In the genomic region with DNA sequence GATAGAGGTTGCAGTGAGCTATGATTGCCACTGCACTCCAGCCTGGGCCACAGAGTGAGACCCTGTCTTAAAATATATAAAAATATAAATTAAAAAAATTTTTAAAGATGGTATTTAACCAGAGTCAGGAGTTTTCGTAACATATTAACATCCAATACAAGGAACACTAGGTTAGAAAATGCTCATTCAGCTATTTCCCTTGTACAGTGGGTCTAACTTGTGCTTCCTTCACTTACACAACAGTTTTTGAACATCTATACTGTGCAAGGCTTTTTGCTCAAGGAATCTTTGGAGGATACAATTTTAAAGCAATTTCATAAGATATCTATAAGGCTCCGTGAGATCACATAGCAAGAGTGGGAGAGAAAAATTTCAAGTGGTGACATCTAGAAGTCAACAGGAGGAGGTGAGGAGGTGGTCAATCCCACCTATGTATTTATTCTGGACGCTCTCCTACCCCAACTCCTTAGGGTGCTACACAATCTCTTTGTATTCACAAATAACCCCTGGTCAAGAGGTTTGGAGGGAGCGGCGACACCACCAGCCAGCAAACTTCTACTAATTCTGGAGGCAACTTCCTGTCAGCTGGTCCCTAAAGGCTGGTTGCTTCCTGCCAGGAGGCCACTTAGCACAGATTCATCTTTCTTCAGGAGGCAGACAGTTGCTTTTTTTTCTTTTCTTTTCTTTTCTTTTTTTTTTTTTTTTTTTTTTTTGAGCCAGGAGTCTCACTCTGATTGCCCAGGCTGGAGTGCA, we compare ENCODE assay signal across 17 cellular contexts. TPM values are rescaled to one million over a fixed set of nuclear protein-coding genes. Genes with fewer than 3 reads are reported as not detected.
A peak's percentile ranks its signal among the peaks of the same experiment; 100 is the strongest.
DNase-seq lines count a peak whose midpoint lies in the region; ATAC-seq and TF ChIP-seq lines count a peak whose summit lies in the region.
"Had no signal": no experiment of that assay in that cellular context is flagged by ENCODE, and none has a peak within 500 bp of the region (broad histone marks: within the 10 kb centered on the region; RNA-seq: fewer than 3 reads in every experiment).

No MANE protein-coding gene starts in this region.

- dilution Hi-C loops in mammary epithelial cell (cut with HindIII; ENCODE audit: low sequenced_read_pairs), result no loop called here

- H3K4me1 ChIP-seq in BLaER1 (peaks cover 21% of the 10 kb centered on the region), Caco-2 (peaks cover 21% of the 10 kb centered on the region), mammary epithelial cell (ENCODE audit: insufficient read depth, low read length) (no peaks in the 10 kb centered on the region), sigmoid colon (peaks cover 0 to 13% (median 6%) of the 10 kb centered on the region in 4 donors)

- H3K4me3 Mint-ChIP-seq in Caco-2 (ENCODE audit: unreplicated experiment), result no peak overlapping the region
- H3K4me3 Mint-ChIP-seq in activated T-helper 1 cell treated with anti-CD3 and anti-CD28 coated beads, Interleukin-12 subunit alpha, Interleukin-12 subunit beta, Interleukin-2, Interleukin-4 antibody, amounts not matched to agents 30 ng/mL and 10 ng/mL and 1 ng/mL, durations not matched to agents 14 hours and 24 hours and 36 hours, result no peak overlapping the region
- H3K4me3 Mint-ChIP-seq: activated T-cell treated with anti-CD3 and anti-CD28 coated beads, Interleukin-2, amount 50 U/mL, for 24 hours; HFFc6 had no signal

- H3K9me3 Mint-ChIP-seq in Caco-2 (ENCODE audit: unreplicated experiment), result no peaks in the 10 kb centered on the region
- H3K9me3 Mint-ChIP-seq in activated T-helper 1 cell treated with anti-CD3 and anti-CD28 coated beads, Interleukin-12 subunit alpha, Interleukin-12 subunit beta, Interleukin-2, Interleukin-4 antibody, amounts not matched to agents 30 ng/mL and 10 ng/mL and 1 ng/mL, durations not matched to agents 14 hours and 24 hours and 36 hours, result no peaks in the 10 kb centered on the region
- H3K9me3 Mint-ChIP-seq: activated T-cell treated with anti-CD3 and anti-CD28 coated beads, Interleukin-2, amount 50 U/mL, for 24 hours; HFFc6 had no signal

- 94% methylated on average over 5 of the region's 5 CpGs for WGBS in mammary epithelial cell (ENCODE audit: low coverage, missing lambda C conversion rate)
- 77 to 93% methylated on average over 5 of the region's 5 CpGs for WGBS in sigmoid colon, 2 donors

- POLR2A ChIA-PET in Caco-2 (lab: Charles Lee), result interaction anchor here (0.6 kb wide), 1 partner anchor 135 kb away, joined by 3 read pairs; no protein-coding TSS in a partner anchor

- peaks cover 25% of the 10 kb centered on the region for H3K4me1 Mint-ChIP-seq in Caco-2 (ENCODE audit: low read depth, unreplicated experiment)
- H3K4me1 Mint-ChIP-seq in activated T-helper 1 cell treated with anti-CD3 and anti-CD28 coated beads, Interleukin-12 subunit alpha, Interleukin-12 subunit beta, Interleukin-2, Interleukin-4 antibody, amounts not matched to agents 30 ng/mL and 10 ng/mL and 1 ng/mL, durations not matched to agents 14 hours and 24 hours and 36 hours (ENCODE audit: low read depth), result peaks cover 32% of the 10 kb centered on the region

- CTCF ChIA-PET in Caco-2 (lab: Charles Lee), result no interaction called here
- CTCF ChIA-PET in mammary epithelial cell (lab: Charles Lee; ENCODE audit: low non-redundant PET), result interaction anchor here (0.6 kb wide), 1 partner anchor 13 kb away, joined by 4 read pairs; no protein-coding TSS in a partner anchor

- H3K9ac ChIP-seq in BLaER1, result peak overlapping the region; percentile 53; the same call in 1 of the 2 replicates
- H3K9ac ChIP-seq in mammary epithelial cell (ENCODE audit: insufficient read depth, low read length), result no peak overlapping the region

- TF ChIP-seq EP300 in sigmoid colon (IDR thresholded peaks at IDR 0.05), result no peak

- H3K36me3 Mint-ChIP-seq in Caco-2 (ENCODE audit: insufficient read depth, unreplicated experiment), result peaks cover 29% of the 10 kb centered on the region
- H3K36me3 Mint-ChIP-seq in activated T-helper 1 cell treated with anti-CD3 and anti-CD28 coated beads, Interleukin-12 subunit alpha, Interleukin-12 subunit beta, Interleukin-2, Interleukin-4 antibody, amounts not matched to agents 30 ng/mL and 10 ng/mL and 1 ng/mL, durations not matched to agents 14 hours and 24 hours and 36 hours (ENCODE audit: low read depth), result peaks cover 25% of the 10 kb centered on the region

- TF ChIP-seq CTCF in Caco-2 (IDR thresholded peaks at IDR 0.05; ENCODE audit: insufficient read depth in 1 of 2, low read depth in 1 of 2, low read length in 1 of 2, severe bottlenecking in 1 of 2, unreplicated experiment in 1 of 2) (no peak), mammary epithelial cell (conservative IDR thresholded peaks at IDR 0.05 in 1 of 2, IDR thresholded peaks at IDR 0.05 in 1 of 2; ENCODE audit: extremely low read depth in 1 of 2, insufficient read depth in 1 of 2, low read depth in 1 of 2, low read length in 2 of 2) (no peak), sigmoid colon (IDR thresholded peaks at IDR 0.05) (no peak)

- TF ChIP-seq POLR2A in sigmoid colon (IDR thresholded peaks at IDR 0.05), result no peak

- H3K27me3 Mint-ChIP-seq in Caco-2 (ENCODE audit: insufficient read depth, unreplicated experiment), result no peaks in the 10 kb centered on the region
- H3K27me3 Mint-ChIP-seq in activated T-helper 1 cell treated with anti-CD3 and anti-CD28 coated beads, Interleukin-12 subunit alpha, Interleukin-12 subunit beta, Interleukin-2, Interleukin-4 antibody, amounts not matched to agents 30 ng/mL and 10 ng/mL and 1 ng/mL, durations not matched to agents 14 hours and 24 hours and 36 hours (ENCODE audit: insufficient read depth), result no peaks in the 10 kb centered on the region
- H3K27me3 Mint-ChIP-seq: activated T-cell treated with anti-CD3 and anti-CD28 coated beads, Interleukin-2, amount 50 U/mL, for 24 hours had no signal

- in situ Hi-C loops in KBM-7 (cut with MboI; ENCODE audit: low pct_unique_long_range_greater_than_20kb, low sequenced_read_pairs), result no loop called here
- in situ Hi-C loops in mammary epithelial cell (cut with MboI; ENCODE audit: low sequenced_read_pairs in 2 of 2), result no loop called here

- intact Hi-C loops in Caco-2 (cut with micrococcal nuclease; ENCODE audit: unreplicated experiment) (no loop called here), mammary epithelial cell (cut with micrococcal nuclease) (no loop called here), sigmoid colon (cut with DNase I) (no loop called here)
- intact Hi-C loops in activated T-helper 1 cell treated with anti-CD3 and anti-CD28 coated beads, Interleukin-12 subunit alpha, Interleukin-12 subunit beta, Interleukin-2, Interleukin-4 antibody, amounts not matched to agents 30 ng/mL and 10 ng/mL and 1 ng/mL, durations not matched to agents 14 hours and 24 hours and 36 hours (cut with micrococcal nuclease), result no loop called here

- peak overlapping the region; percentile 89 for H3K4me2 ChIP-seq in BLaER1
- no peak overlapping the region for H3K4me2 ChIP-seq in mammary epithelial cell (ENCODE audit: insufficient read depth, low read depth, low read length)

- no peak overlapping the region for H2AFZ ChIP-seq in mammary epithelial cell (ENCODE audit: low read depth, low read length)

- no peaks in the 10 kb centered on the region for H3K79me2 ChIP-seq in mammary epithelial cell (ENCODE audit: insufficient read depth, low read length)

- ATAC-seq in GM19328 (IDR thresholded peaks at IDR 0.05; ENCODE audit: unreplicated experiment), result no peak

- H3K27me3 ChIP-seq in BLaER1 (no peaks in the 10 kb centered on the region), Caco-2 (replicated peaks; ENCODE audit: control insufficient read depth, insufficient read depth, low read length) (no peaks in the 10 kb centered on the region), mammary epithelial cell (ENCODE audit: insufficient read depth, low read length) (no peaks in the 10 kb centered on the region), sigmoid colon (no peaks in the 10 kb centered on the region)

- H3K27ac ChIP-seq in BLaER1 (peak overlapping the region; percentile 74), mammary epithelial cell (ENCODE audit: insufficient read depth, low read depth, low read length) (no peak overlapping the region), sigmoid colon (no peak overlapping the region)

- no peaks in the 10 kb centered on the region for H3K36me3 ChIP-seq in BLaER1
- H3K36me3 ChIP-seq in Caco-2 (ENCODE audit: control insufficient read depth, insufficient read depth, low read length), result no peaks in the 10 kb centered on the region
- H3K36me3 ChIP-seq in mammary epithelial cell (ENCODE audit: insufficient read depth, low read length), result no peaks in the 10 kb centered on the region
- no peaks in the 10 kb centered on the region for H3K36me3 ChIP-seq in sigmoid colon

- H3K27ac Mint-ChIP-seq in Caco-2 (ENCODE audit: unreplicated experiment), result peak overlapping the region; percentile 6
- peak overlapping the region; percentile 64 for H3K27ac Mint-ChIP-seq in activated T-helper 1 cell treated with anti-CD3 and anti-CD28 coated beads, Interleukin-12 subunit alpha, Interleukin-12 subunit beta, Interleukin-2, Interleukin-4 antibody, amounts not matched to agents 30 ng/mL and 10 ng/mL and 1 ng/mL, durations not matched to agents 14 hours and 24 hours and 36 hours
- H3K27ac Mint-ChIP-seq: activated T-cell treated with anti-CD3 and anti-CD28 coated beads, Interleukin-2, amount 50 U/mL, for 24 hours; HFFc6 had no signal

- H3K4me3 ChIP-seq in BLaER1 (peak overlapping the region; percentile 50), Caco-2 (ENCODE audit: low read depth, low read length) (no peak overlapping the region), mammary epithelial cell (replicated peaks in 1 of 3; ENCODE audit: insufficient read depth in 1 of 3, low read depth in 2 of 3, low read length in 3 of 3) (no peak overlapping the region), sigmoid colon (no peak overlapping the region)

- DNase-seq in Caco-2 (no peak), KBM-7 (peak; percentile 47), mammary epithelial cell (no peak), sigmoid colon (no peak)
- DNase-seq in activated T-helper 1 cell treated with anti-CD3 and anti-CD28 coated beads, Interleukin-12 subunit alpha, Interleukin-12 subunit beta, Interleukin-2, Interleukin-4 antibody, amounts not matched to agents 30 ng/mL and 10 ng/mL and 1 ng/mL, durations not matched to agents 14 hours and 24 hours and 36 hours (ENCODE audit: low spot score), result no peak
- DNase-seq in stimulated activated naive CD4-positive, alpha-beta T cell treated with Interleukin-2 at 50 U/mL for 16 hours (lab: John Stamatoyannopoulos, UW), result no peak
- DNase-seq: activated T-cell treated with anti-CD3 and anti-CD28 coated beads, Interleukin-2, amount 50 U/mL, for 24 hours; cerebellar nuclear complex; EL; HFFc6; left colon; MM.1S; NCI-H774; stimulated activated CD4-positive, alpha-beta T cell treated with anti-CD3 and anti-CD28 coated beads, Interleukin-4, amount 100 ng/mL, for 1 hour; stimulated activated CD8-positive, alpha-beta memory T cell treated with anti-CD3 and anti-CD28 coated beads, Interleukin-4, amount 100 ng/mL, for 48 hours had no signal

- BruUV-seq in Caco-2 (replicated peaks; lab: Mats Ljungman, UMichigan) (no TSS peak), mammary epithelial cell (replicated peaks; lab: Mats Ljungman, UMichigan) (no TSS peak)

- H4K20me1 ChIP-seq in BLaER1 (no peaks in the 10 kb centered on the region), mammary epithelial cell (ENCODE audit: insufficient read depth, low read length) (no peaks in the 10 kb centered on the region)

- H3K9me3 ChIP-seq in BLaER1, result 0 out of 2 replicates have a peak, but pooled peaks cover 4% of the 10 kb centered on the region
- no peaks in the 10 kb centered on the region for H3K9me3 ChIP-seq in Caco-2
- no peaks in the 10 kb centered on the region for H3K9me3 ChIP-seq in mammary epithelial cell (replicated peaks; ENCODE audit: insufficient read depth, low read length)
- H3K9me3 ChIP-seq in sigmoid colon, result no peaks in the 10 kb centered on the region

RNA-seq across cellular contexts. Expression of a gene that starts 22.2 kb away (rescaled TPM):
- total RNA-seq in Caco-2 (2022) (63.9 and 76.8 TPM in 2 replicates), mammary epithelial cell (10 to 100 TPM; 11.2 to 16.4 TPM), sigmoid colon (10 to 100 TPM in 3 of 4 donors, 1 to 10 TPM in 1; 8.6 to 13.8 (median 11.2) TPM)
- total RNA-seq in activated T-helper 1 cell treated with anti-CD3 and anti-CD28 coated beads, Interleukin-12 subunit alpha, Interleukin-12 subunit beta, Interleukin-2, Interleukin-4 antibody, amounts not matched to agents 30 ng/mL and 10 ng/mL and 1 ng/mL, durations not matched to agents 14 hours and 24 hours and 36 hours, result 49.3 and 52.0 TPM in 2 replicates
- polyA plus RNA-seq in mammary epithelial cell (4.3 TPM), sigmoid colon (10 to 100 TPM; 13.8 to 27.3 (median 21.1) TPM)
- polyA minus RNA-seq in mammary epithelial cell, result 9.0 TPM
